ENCODE assay signal across 31 cellular contexts in the genomic region with DNA sequence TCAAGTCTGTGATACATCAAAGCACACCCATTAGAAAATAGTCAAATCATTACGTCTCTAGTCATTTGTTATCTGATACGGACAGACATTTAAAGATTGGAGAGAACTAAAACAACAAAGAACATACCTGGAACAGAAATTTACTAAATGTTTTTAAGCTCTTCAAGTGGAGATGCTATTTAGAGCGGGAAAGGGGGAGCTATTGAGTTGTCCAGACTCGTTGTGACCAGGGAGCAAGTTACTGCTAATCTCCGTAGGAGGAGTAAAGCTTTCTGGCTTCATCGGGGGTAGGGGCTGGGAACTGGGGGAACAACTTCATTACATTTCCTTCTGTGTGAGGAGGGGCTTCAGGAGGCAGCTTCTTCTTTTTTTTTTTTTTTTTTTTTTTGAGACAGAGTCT.
"Had no signal": no experiment of that assay in that cellular context is flagged by ENCODE, and none has a peak within 500 bp of the region (broad histone marks: within the 10 kb centered on the region; RNA-seq: fewer than 3 reads in every experiment).

No MANE protein-coding gene starts in this region.

- ATAC-seq: activated CD8-positive, alpha-beta T cell treated with anti-CD3 and anti-CD28 coated beads for 36 hours; activated T-cell treated with anti-CD3 and anti-CD28 coated beads, Interleukin-2, amount 50 U/mL, for 72 hours; Panc1; Right ventricle myocardium inferior; T-cell had no signal

- DNase-seq: activated CD4-positive, alpha-beta T cell treated with anti-CD3 and anti-CD28 coated beads for 4 hours; activated CD8-positive, alpha-beta memory T cell treated with anti-CD3 and anti-CD28 coated beads, Interleukin-2, amount 50 U/mL, for 4 hours; activated CD8-positive, alpha-beta T cell treated with anti-CD3 and anti-CD28 coated beads for 36 hours; activated gamma-delta T cell treated with Interleukin-2 at 50 U/mL for 16 hours; activated naive CD4-positive, alpha-beta T cell treated with anti-CD3 and anti-CD28 coated beads, Interleukin-2, amount 10 ng/mL, durations not matched to agents 7 days and 5 days; activated naive CD8-positive, alpha-beta T cell treated with anti-CD3 and anti-CD28 coated beads, Interleukin-2, amount 10 ng/mL, durations not matched to agents 7 days and 5 days; activated T-cell treated with anti-CD3 and anti-CD28 coated beads, Interleukin-2, amount 50 U/mL, for 72 hours; adrenal gland; aorta; MV-4-11; NCI-H1092 treated with DMSO at 0.1 percent for 48 hours; NCI-H1417 treated with DMSO at 0.1 percent for 48 hours; NCI-H1694; NCI-H2029; NCI-H2107; NCI-H345; NCI-H510A; NCI-H526 treated with DMSO at 0.1 percent for 48 hours; NCI-H82; OCI-M1; RPMI8226; T-cell; T-helper 2 cell; T1000 had no signal

- H3K9me3 Mint-ChIP-seq: activated CD8-positive, alpha-beta T cell treated with anti-CD3 and anti-CD28 coated beads for 36 hours; activated naive CD4-positive, alpha-beta T cell treated with anti-CD3 and anti-CD28 coated beads, Interleukin-2, amount 10 ng/mL, durations not matched to agents 7 days and 5 days; activated naive CD8-positive, alpha-beta T cell treated with anti-CD3 and anti-CD28 coated beads, Interleukin-2, amount 10 ng/mL, durations not matched to agents 7 days and 5 days; activated T-cell treated with anti-CD3 and anti-CD28 coated beads, Interleukin-2, amount 50 U/mL, for 72 hours; activated T-helper 2 cell treated with anti-CD3 and anti-CD28 coated beads, Interferon-gamma antibody, Interleukin-2, Interleukin-4, amounts not matched to agents 10 μg/mL and 5 μg/mL and 100 μg/mL, durations not matched to agents 14 hours and 24 hours and 36 hours; T-cell had no signal

- H3K4me1 ChIP-seq: adrenal gland, breast epithelium had no signal

- H3K27me3 ChIP-seq: adrenal gland, breast epithelium had no signal

- H3K9ac ChIP-seq: KMS-11 had no signal

- H3K4me3 Mint-ChIP-seq: activated CD8-positive, alpha-beta T cell treated with anti-CD3 and anti-CD28 coated beads for 36 hours; activated naive CD4-positive, alpha-beta T cell treated with anti-CD3 and anti-CD28 coated beads, Interleukin-2, amount 10 ng/mL, durations not matched to agents 7 days and 5 days; activated naive CD8-positive, alpha-beta T cell treated with anti-CD3 and anti-CD28 coated beads, Interleukin-2, amount 10 ng/mL, durations not matched to agents 7 days and 5 days; activated T-cell treated with anti-CD3 and anti-CD28 coated beads, Interleukin-2, amount 50 U/mL, for 72 hours; IgD-negative memory B cell; T-cell had no signal

- H3K4me2 ChIP-seq: KMS-11 had no signal

- H3K9me3 ChIP-seq: adrenal gland, breast epithelium had no signal

- H3K36me3 Mint-ChIP-seq: activated naive CD4-positive, alpha-beta T cell treated with anti-CD3 and anti-CD28 coated beads, Interleukin-2, amount 10 ng/mL, durations not matched to agents 7 days and 5 days; activated naive CD8-positive, alpha-beta T cell treated with anti-CD3 and anti-CD28 coated beads, Interleukin-2, amount 10 ng/mL, durations not matched to agents 7 days and 5 days; IgD-negative memory B cell; T-cell had no signal

- H3K27ac ChIP-seq: adrenal gland, breast epithelium, KMS-11, SK-N-MC had no signal

- H3K4me1 Mint-ChIP-seq: activated naive CD4-positive, alpha-beta T cell treated with anti-CD3 and anti-CD28 coated beads, Interleukin-2, amount 10 ng/mL, durations not matched to agents 7 days and 5 days; activated naive CD8-positive, alpha-beta T cell treated with anti-CD3 and anti-CD28 coated beads, Interleukin-2, amount 10 ng/mL, durations not matched to agents 7 days and 5 days; IgD-negative memory B cell; T-cell had no signal

- H3K27ac Mint-ChIP-seq: activated CD8-positive, alpha-beta T cell treated with anti-CD3 and anti-CD28 coated beads for 36 hours; activated naive CD4-positive, alpha-beta T cell treated with anti-CD3 and anti-CD28 coated beads, Interleukin-2, amount 10 ng/mL, durations not matched to agents 7 days and 5 days; activated naive CD8-positive, alpha-beta T cell treated with anti-CD3 and anti-CD28 coated beads, Interleukin-2, amount 10 ng/mL, durations not matched to agents 7 days and 5 days; activated T-cell treated with anti-CD3 and anti-CD28 coated beads, Interleukin-2, amount 50 U/mL, for 72 hours; activated T-helper 2 cell treated with anti-CD3 and anti-CD28 coated beads, Interferon-gamma antibody, Interleukin-2, Interleukin-4, amounts not matched to agents 10 μg/mL and 5 μg/mL and 100 μg/mL, durations not matched to agents 14 hours and 24 hours and 36 hours; IgD-negative memory B cell; T-cell had no signal
